Comparison of ENCODE assay signal across 10 cellular contexts in genomic region chr1:145991799-145992412, GRCh38. TPM values are rescaled to one million over a fixed set of nuclear protein-coding genes. Genes with fewer than 3 reads are reported as not detected.
A peak's percentile ranks its signal among the peaks of the same experiment; 100 is the strongest.
DNase-seq lines count a peak whose midpoint lies in the region; ATAC-seq and TF ChIP-seq lines count a peak whose summit lies in the region.
"Had no signal": no experiment of that assay in that cellular context is flagged by ENCODE, and none has a peak within 500 bp of the region (broad histone marks: within the 10 kb centered on the region; RNA-seq: fewer than 3 reads in every experiment).

No MANE protein-coding gene starts in this region.

- no peak overlapping the region for H3K18ac ChIP-seq in mesenchymal stem cell (ENCODE audit: low read depth in 1 of 2, low read length in 2 of 2)

- TF ChIP-seq EP300 in tibial nerve (IDR thresholded peaks at IDR 0.05): peak in 1 of 2 donors; percentile 88

- H4K91ac ChIP-seq in mesenchymal stem cell (ENCODE audit: low read length): no peak overlapping the region

- peak; percentile 42 to 77 for TF ChIP-seq POLR2A in adrenal gland (IDR thresholded peaks at IDR 0.05)
- TF ChIP-seq POLR2A in tibial nerve (IDR thresholded peaks at IDR 0.05): peak; percentile 10 to 36

- CTCF ChIA-PET in activated CD8-positive, alpha-beta memory T cell treated with anti-CD3 and anti-CD28 coated beads, Interleukin-2, amount 10 ng/mL, durations not matched to agents 7 days and 5 days (lab: Charles Lee): interaction anchor here (1.2 to 13.2 kb wide), 5 partner anchors 12 to 20 kb away, joined by 3 to 160 read pairs (median 3); no protein-coding TSS in a partner anchor

- no peak overlapping the region for H2BK5ac ChIP-seq in mesenchymal stem cell (ENCODE audit: low read depth, low read length, poor library complexity, severe bottlenecking)

- peaks cover 44% of the 10 kb centered on the region for H3K36me3 Mint-ChIP-seq in activated CD8-positive, alpha-beta memory T cell treated with anti-CD3 and anti-CD28 coated beads, Interleukin-2, amount 10 ng/mL, durations not matched to agents 7 days and 5 days

- no peak for ATAC-seq in HG03442 (IDR thresholded peaks at IDR 0.05; ENCODE audit: unreplicated experiment)
- ATAC-seq in activated CD8-positive, alpha-beta memory T cell treated with anti-CD3 and anti-CD28 coated beads, Interleukin-2, amount 10 ng/mL, durations not matched to agents 7 days and 5 days: no peak

- no peak overlapping the region for H3K4me2 ChIP-seq in mesenchymal stem cell (ENCODE audit: low read length, poor library complexity, severe bottlenecking)

- H2BK12ac ChIP-seq in mesenchymal stem cell (ENCODE audit: low read length in 2 of 2): no peak overlapping the region

- H3K27me3 Mint-ChIP-seq in activated CD8-positive, alpha-beta memory T cell treated with anti-CD3 and anti-CD28 coated beads, Interleukin-2, amount 10 ng/mL, durations not matched to agents 7 days and 5 days: no peaks in the 10 kb centered on the region

- H3K4me3 ChIP-seq in adrenal gland (peak overlapping the region in 2 of 4 donors; percentile 80 to 92), mesenchymal stem cell (ENCODE audit: insufficient read depth in 1 of 2, low read depth in 1 of 2, low read length in 2 of 2) (peak overlapping the region in 1 of 2 experiments; percentile 98), tibial nerve (peak overlapping the region; percentile 67 to 97 (median 78))

- DNase-seq in activated effector memory CD4-positive, alpha-beta T cell treated with anti-CD3 and anti-CD28 coated beads, Interleukin-2, amount 50 U/mL, for 16 hours: peak; percentile 62
- no peak for DNase-seq in activated effector memory CD4-positive, alpha-beta T cell treated with Interleukin-2 at 50 U/mL for 16 hours
- DNase-seq in adrenal gland: peak in 5 of 7 donors; percentile 49 to 71 (median 53)
- no peak for DNase-seq in mesenchymal stem cell
- peak in 1 of 2 donors; percentile 60 for DNase-seq in tibial nerve (ENCODE audit: low spot score in 2 of 2)
- DNase-seq in hepatic stellate cell (ENCODE audit: low spot score): no peak
- no peak for DNase-seq in activated CD8-positive, alpha-beta memory T cell treated with anti-CD3 and anti-CD28 coated beads, Interleukin-2, amount 10 ng/mL, durations not matched to agents 7 days and 5 days
- DNase-seq: C1 segment of cervical spinal cord had no signal

- H3K79me1 ChIP-seq in mesenchymal stem cell (replicated peaks; ENCODE audit: low read length, poor library complexity, severe bottlenecking): no peaks in the 10 kb centered on the region

- 44 to 59% (median 58%) methylated on average over 9 of the region's 9 CpGs for WGBS in adrenal gland, 4 donors
- WGBS in mesenchymal stem cell: 91% methylated on average over 5 of the region's 9 CpGs
- WGBS in tibial nerve, 2 donors: 37 to 42% methylated on average over 9 of the region's 9 CpGs

- H3K9me3 ChIP-seq in adrenal gland (replicated peaks in 1 of 3) (no peaks in the 10 kb centered on the region), mesenchymal stem cell (ENCODE audit: control insufficient read depth, low read length) (no peaks in the 10 kb centered on the region), tibial nerve (no peaks in the 10 kb centered on the region)

- H3K27me3 ChIP-seq in adrenal gland (no peaks in the 10 kb centered on the region), mesenchymal stem cell (ENCODE audit: control insufficient read depth in 1 of 2, insufficient read depth in 1 of 2, low read length in 2 of 2) (no peaks in the 10 kb centered on the region), tibial nerve (no peaks in the 10 kb centered on the region)

- no peak overlapping the region for H3K23ac ChIP-seq in mesenchymal stem cell (ENCODE audit: low read length in 2 of 2)

- H4K8ac ChIP-seq in mesenchymal stem cell (ENCODE audit: low read length): no peak overlapping the region

- peaks cover 38% of the 10 kb centered on the region for H3K4me1 Mint-ChIP-seq in activated CD8-positive, alpha-beta memory T cell treated with anti-CD3 and anti-CD28 coated beads, Interleukin-2, amount 10 ng/mL, durations not matched to agents 7 days and 5 days

- H3K4ac ChIP-seq in mesenchymal stem cell (ENCODE audit: low read depth in 1 of 2, low read length in 2 of 2): no peak overlapping the region

- TF ChIP-seq CTCF in adrenal gland (IDR thresholded peaks at IDR 0.05) (no peak), tibial nerve (IDR thresholded peaks at IDR 0.05) (no peak)

- H3K9ac ChIP-seq in mesenchymal stem cell (ENCODE audit: low read length): peak overlapping the region; percentile 93

- H2BK15ac ChIP-seq in mesenchymal stem cell (ENCODE audit: low read depth, poor library complexity, severe bottlenecking): no peak overlapping the region

- H3K27ac Mint-ChIP-seq in activated CD8-positive, alpha-beta memory T cell treated with anti-CD3 and anti-CD28 coated beads, Interleukin-2, amount 10 ng/mL, durations not matched to agents 7 days and 5 days: no peak overlapping the region

- H3K9me3 Mint-ChIP-seq in activated CD8-positive, alpha-beta memory T cell treated with anti-CD3 and anti-CD28 coated beads, Interleukin-2, amount 10 ng/mL, durations not matched to agents 7 days and 5 days (ENCODE audit: low read depth): no peaks in the 10 kb centered on the region

- H3K4me1 ChIP-seq in adrenal gland (replicated peaks in 1 of 2): peaks cover 16 to 28% of the 10 kb centered on the region in 2 donors
- peaks cover 9% of the 10 kb centered on the region for H3K4me1 ChIP-seq in mesenchymal stem cell (ENCODE audit: control insufficient read depth, insufficient read depth, low read depth, low read length)
- peaks cover 0 to 27% (median 5%) of the 10 kb centered on the region in 4 donors for H3K4me1 ChIP-seq in tibial nerve

- H2AK5ac ChIP-seq in mesenchymal stem cell (ENCODE audit: low read length, severe bottlenecking): no peak overlapping the region

- H3K36me3 ChIP-seq in adrenal gland (replicated peaks in 1 of 2) (peaks cover 0 to 36% of the 10 kb centered on the region in 2 donors), mesenchymal stem cell (ENCODE audit: control insufficient read depth in 1 of 2, insufficient read depth in 2 of 2, low read depth in 1 of 2, low read length in 2 of 2) (peaks cover 12 to 38% of the 10 kb centered on the region in 2 experiments), tibial nerve (peaks cover 22 to 37% (median 32%) of the 10 kb centered on the region in 3 donors)

- intact Hi-C loops in adrenal gland (cut with DNase I): no loop called here

- no peak overlapping the region for H2AFZ ChIP-seq in mesenchymal stem cell (ENCODE audit: low read depth, low read length)

- no peak overlapping the region for H3K4me3 Mint-ChIP-seq in activated CD8-positive, alpha-beta memory T cell treated with anti-CD3 and anti-CD28 coated beads, Interleukin-2, amount 10 ng/mL, durations not matched to agents 7 days and 5 days

- no peak overlapping the region for H2BK120ac ChIP-seq in mesenchymal stem cell (ENCODE audit: low read depth, low read length)

- H3K27ac ChIP-seq in adrenal gland: peak overlapping the region; percentile 33 to 94 (median 91)
- H3K27ac ChIP-seq in mesenchymal stem cell (ENCODE audit: low read length, poor library complexity, severe bottlenecking): no peak overlapping the region
- peak overlapping the region; percentile 94 to 99 (median 97) for H3K27ac ChIP-seq in tibial nerve

- no peak overlapping the region for H3K14ac ChIP-seq in mesenchymal stem cell (ENCODE audit: low read length in 2 of 2)

RNA-seq across cellular contexts. Expression of gene TXNIP, which starts 4.5 kb away (rescaled TPM):
- total RNA-seq in adrenal gland (1,000 to 10,000 TPM in 4 of 8 donors, 100 to 1,000 TPM in 4; 202 to 2,069 (median 1,016) TPM), tibial nerve (1,000 to 10,000 TPM; 1,863 to 2,525 (median 2,185) TPM)
- polyA plus RNA-seq in adrenal gland: 100 to 1,000 TPM; 231 to 486 (median 342) TPM
- polyA plus RNA-seq in mesenchymal stem cell (2013, experiment 1 of 2): 161 TPM
- 167 TPM for polyA plus RNA-seq in mesenchymal stem cell (2013, experiment 2 of 2)
- 100 to 1,000 TPM; 127 to 207 TPM for total RNA-seq in activated CD8-positive, alpha-beta memory T cell treated with anti-CD3 and anti-CD28 coated beads, Interleukin-2, amount 10 ng/mL, durations not matched to agents 7 days and 5 days

RNA-seq across cellular contexts. Expression of gene POLR3GL, which starts 27.4 kb away (rescaled TPM):
- total RNA-seq in adrenal gland (10 to 100 TPM; 18.4 to 35.2 (median 29.4) TPM), tibial nerve (10 to 100 TPM; 20.1 to 33.1 (median 28.9) TPM)
- 10 to 100 TPM; 36.0 to 48.7 (median 44.9) TPM for polyA plus RNA-seq in adrenal gland
- polyA plus RNA-seq in mesenchymal stem cell (2013, experiment 1 of 2): 31.1 TPM
- polyA plus RNA-seq in mesenchymal stem cell (2013, experiment 2 of 2): 32.3 TPM
- total RNA-seq in activated CD8-positive, alpha-beta memory T cell treated with anti-CD3 and anti-CD28 coated beads, Interleukin-2, amount 10 ng/mL, durations not matched to agents 7 days and 5 days: 10 to 100 TPM; 23.5 to 29.1 TPM

RNA-seq across cellular contexts. Expression of gene ANKRD34A, which starts 27.5 kb away (rescaled TPM):
- total RNA-seq in adrenal gland: 1 to 10 TPM in 4 of 8 donors, under 1 TPM in 4; 0.24 to 2.5 (median 1.0) TPM
- 1 to 10 TPM in 2 of 3 donors, under 1 TPM in 1; 0.59 to 1.0 (median 1.0) TPM for polyA plus RNA-seq in adrenal gland
- 4.4 TPM for polyA plus RNA-seq in mesenchymal stem cell (2013, experiment 1 of 2)
- polyA plus RNA-seq in mesenchymal stem cell (2013, experiment 2 of 2): 4.4 TPM
- 1 to 10 TPM in 2 of 4 donors, under 1 TPM in 2; 0.39 to 2.4 (median 1.3) TPM for total RNA-seq in tibial nerve
- total RNA-seq in activated CD8-positive, alpha-beta memory T cell treated with anti-CD3 and anti-CD28 coated beads, Interleukin-2, amount 10 ng/mL, durations not matched to agents 7 days and 5 days: 1 to 10 TPM; 3.8 to 4.6 TPM

RNA-seq across cellular contexts. Expression of gene HJV, which starts 29.6 kb away (rescaled TPM):
- total RNA-seq in adrenal gland: 1 to 10 TPM in 1 of 8 donors, under 1 TPM in 4, not detected in 3; 0.11 to 1.7 (median 0.41) TPM
- polyA plus RNA-seq in adrenal gland: under 1 TPM in 2 of 3 donors, not detected in 1; 0.07 to 0.11 TPM
- not detected for polyA plus RNA-seq in mesenchymal stem cell (2013, experiment 1 of 2)
- polyA plus RNA-seq in mesenchymal stem cell (2013, experiment 2 of 2): not detected
- not detected for total RNA-seq in tibial nerve
- total RNA-seq in activated CD8-positive, alpha-beta memory T cell treated with anti-CD3 and anti-CD28 coated beads, Interleukin-2, amount 10 ng/mL, durations not matched to agents 7 days and 5 days: not detected
- total RNA-seq: bronchial epithelial cell had no signal

RNA-seq across cellular contexts. Expression of gene LIX1L, which starts 34.1 kb away (rescaled TPM):
- 10 to 100 TPM; 31.5 to 61.2 (median 45.3) TPM for total RNA-seq in adrenal gland
- 10 to 100 TPM in 2 of 3 donors, 1 to 10 TPM in 1; 9.6 to 27.5 (median 10.4) TPM for polyA plus RNA-seq in adrenal gland
- polyA plus RNA-seq in mesenchymal stem cell (2013, experiment 1 of 2): 30.0 TPM
- polyA plus RNA-seq in mesenchymal stem cell (2013, experiment 2 of 2): 29.8 TPM
- total RNA-seq in tibial nerve: 10 to 100 TPM; 30.8 to 57.1 (median 41.5) TPM
- 10 to 100 TPM; 35.0 to 36.2 TPM for total RNA-seq in activated CD8-positive, alpha-beta memory T cell treated with anti-CD3 and anti-CD28 coated beads, Interleukin-2, amount 10 ng/mL, durations not matched to agents 7 days and 5 days

Comparison
In these comparisons a context has a peak if more than half of its experiments do, and no peak if none do; other contexts are left out.
1. DNase-seq: peak in activated effector memory CD4-positive, alpha-beta T cell treated with anti-CD3 and anti-CD28 coated beads, Interleukin-2, amount 50 U/mL, for 16 hours (single experiment) and adrenal gland (5 of 7); none in activated effector memory CD4-positive, alpha-beta T cell treated with Interleukin-2 at 50 U/mL for 16 hours (single experiment), mesenchymal stem cell (single experiment), hepatic stellate cell (single experiment) and activated CD8-positive, alpha-beta memory T cell treated with anti-CD3 and anti-CD28 coated beads, Interleukin-2, amount 10 ng/mL, durations not matched to agents 7 days and 5 days (single experiment).